ENCODE assay signal across 1 cellular context in the genomic region with DNA sequence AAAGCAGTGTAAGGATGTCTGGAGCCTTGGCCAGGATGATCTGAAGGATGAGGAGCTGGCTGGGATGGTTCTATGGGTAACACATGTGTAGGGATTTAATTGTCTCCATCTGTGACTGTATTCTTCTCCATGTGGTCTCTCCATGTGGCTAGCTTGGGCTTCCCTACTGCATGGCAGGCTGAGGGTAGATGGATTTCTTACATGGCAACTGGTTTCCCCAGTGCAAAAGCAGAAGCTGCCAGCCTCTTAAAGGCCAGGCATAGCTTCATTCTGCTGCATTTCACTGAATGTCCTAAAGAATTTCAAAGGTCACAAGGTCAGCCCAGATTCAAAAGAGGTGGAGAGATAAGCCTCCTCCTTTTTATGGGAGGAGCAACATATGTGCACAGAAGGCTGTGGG.
TF ChIP-seq lines count a peak whose summit lies in the region.

No MANE protein-coding gene starts in this region.

TF ChIP-seq in WTC11, 78 proteins besides CTCF, POLR2A, EP300 and RAD21 (continued from another document):
- TF ChIP-seq AR (CRISPR knock-in tag; IDR thresholded peaks at IDR 0.05) (no peak), CBFB (CRISPR knock-in tag; IDR thresholded peaks at IDR 0.05; ENCODE audit: low read depth) (no peak), ZBTB43 (CRISPR knock-in tag; IDR thresholded peaks at IDR 0.05) (no peak), OVOL2 (CRISPR knock-in tag; IDR thresholded peaks at IDR 0.05; ENCODE audit: borderline replicate concordance) (no peak), ATF6 (CRISPR knock-in tag; IDR thresholded peaks at IDR 0.05) (no peak), ZNF425 (CRISPR knock-in tag; conservative IDR thresholded peaks at IDR 0.05) (no peak), ZNF317 (CRISPR knock-in tag; IDR thresholded peaks at IDR 0.05; ENCODE audit: borderline replicate concordance, low read depth) (no peak), ZNF423 (CRISPR knock-in tag; IDR thresholded peaks at IDR 0.05) (no peak), NFE2L1 (CRISPR knock-in tag; IDR thresholded peaks at IDR 0.05) (no peak), E2F4 (CRISPR knock-in tag; IDR thresholded peaks at IDR 0.05; ENCODE audit: borderline replicate concordance, low read depth) (no peak), ETV6 (CRISPR knock-in tag; IDR thresholded peaks at IDR 0.05) (no peak), E2F1 (CRISPR knock-in tag; IDR thresholded peaks at IDR 0.05) (no peak)
